12 cellular contexts compared by ENCODE assay signal in genomic region chr16:78461087-78461486, GRCh38.
"Had no signal": no experiment of that assay in that cellular context is flagged by ENCODE, and none has a peak within 500 bp of the region (broad histone marks: within the 10 kb centered on the region; RNA-seq: fewer than 3 reads in every experiment).

No MANE protein-coding gene starts in this region.

- FAIRE-seq: astrocyte had no signal

- H3K9me3 ChIP-seq: SK-N-SH had no signal

- H3K4me3 Mint-ChIP-seq: activated CD8-positive, alpha-beta T cell treated with anti-CD3 and anti-CD28 coated beads, Interleukin-2, amount 10 ng/mL, durations not matched to agents 7 days and 5 days; activated naive CD4-positive, alpha-beta T cell treated with anti-CD3 and anti-CD28 coated beads for 36 hours had no signal

- H3K27ac ChIP-seq: skin epidermis, VCaP had no signal

- ATAC-seq: activated CD8-positive, alpha-beta T cell treated with anti-CD3 and anti-CD28 coated beads, Interleukin-2, amount 10 ng/mL, durations not matched to agents 7 days and 5 days; left cardiac atrium had no signal

- H3K27ac Mint-ChIP-seq: activated CD8-positive, alpha-beta T cell treated with anti-CD3 and anti-CD28 coated beads, Interleukin-2, amount 10 ng/mL, durations not matched to agents 7 days and 5 days; activated naive CD4-positive, alpha-beta T cell treated with anti-CD3 and anti-CD28 coated beads for 36 hours had no signal

- H3K4me3 ChIP-seq: coronary artery, skin epidermis had no signal

- H3K9ac ChIP-seq: SK-N-SH had no signal

- DNase-seq: activated CD8-positive, alpha-beta memory T cell treated with anti-CD3 and anti-CD28 coated beads, Interleukin-2, amount 50 U/mL, for 48 hours; activated CD8-positive, alpha-beta T cell treated with anti-CD3 and anti-CD28 coated beads, Interleukin-2, amount 10 ng/mL, durations not matched to agents 7 days and 5 days; activated naive CD4-positive, alpha-beta T cell treated with anti-CD3 and anti-CD28 coated beads for 36 hours; effector CD4-positive, alpha-beta T cell; left cardiac atrium; mammary epithelial cell; SK-N-SH; T-helper 1 cell had no signal
